ENCODE assay signal across 18 cellular contexts in genomic region chr7:47322731-47323130, GRCh38.
A peak's percentile ranks its signal among the peaks of the same experiment; 100 is the strongest.
DNase-seq lines count a peak whose midpoint lies in the region; ATAC-seq and TF ChIP-seq lines count a peak whose summit lies in the region.
"Had no signal": no experiment of that assay in that cellular context is flagged by ENCODE, and none has a peak within 500 bp of the region (broad histone marks: within the 10 kb centered on the region; RNA-seq: fewer than 3 reads in every experiment).

No MANE protein-coding gene starts in this region.

- H3K4me3 Mint-ChIP-seq in stimulated activated naive CD8-positive, alpha-beta T cell treated with anti-CD3 and anti-CD28 coated beads, Interleukin-15, amount 100 ng/mL, for 72 hours = no peak overlapping the region
- H3K4me3 Mint-ChIP-seq in nephron progenitor cell = no peak overlapping the region

- peaks cover 81% of the 10 kb centered on the region for H3K4me1 ChIP-seq in left ventricle myocardium inferior

- peaks cover 8% of the 10 kb centered on the region for H3K27me3 Mint-ChIP-seq in stimulated activated naive CD8-positive, alpha-beta T cell treated with anti-CD3 and anti-CD28 coated beads, Interleukin-15, amount 100 ng/mL, for 72 hours
- no peaks in the 10 kb centered on the region for H3K27me3 Mint-ChIP-seq in nephron progenitor cell (ENCODE audit: low read depth, poor library complexity)

- H3K27ac Mint-ChIP-seq in stimulated activated naive CD8-positive, alpha-beta T cell treated with anti-CD3 and anti-CD28 coated beads, Interleukin-15, amount 100 ng/mL, for 72 hours = no peak overlapping the region
- H3K27ac Mint-ChIP-seq in nephron progenitor cell = peak overlapping the region; percentile 42

- no peaks in the 10 kb centered on the region for H3K9me3 ChIP-seq in left ventricle myocardium inferior (replicated peaks)

- intact Hi-C loops in left ventricle myocardium inferior (cut with micrococcal nuclease) = no loop called here

- H3K27me3 ChIP-seq in left ventricle myocardium inferior (ENCODE audit: low read depth) = no peaks in the 10 kb centered on the region

- peaks cover 7% of the 10 kb centered on the region for H3K4me1 Mint-ChIP-seq in stimulated activated naive CD8-positive, alpha-beta T cell treated with anti-CD3 and anti-CD28 coated beads, Interleukin-15, amount 100 ng/mL, for 72 hours
- peaks cover 63% of the 10 kb centered on the region for H3K4me1 Mint-ChIP-seq in nephron progenitor cell

- H3K36me3 ChIP-seq in left ventricle myocardium inferior = peaks cover 15% of the 10 kb centered on the region

- peak overlapping the region; percentile 98 for H3K27ac ChIP-seq in left ventricle myocardium inferior (replicated peaks)

- ATAC-seq in stimulated activated naive CD8-positive, alpha-beta T cell treated with anti-CD3 and anti-CD28 coated beads, Interleukin-15, Interleukin-2, amounts not matched to agents 100 U/mL and 50 U/mL, for 24 hours = peak; percentile 32
- no peak for ATAC-seq in stimulated activated naive CD8-positive, alpha-beta T cell treated with anti-CD3 and anti-CD28 coated beads, Interleukin-15, amount 100 ng/mL, for 72 hours
- ATAC-seq in HG03097 (IDR thresholded peaks at IDR 0.05; ENCODE audit: low FRiP score, unreplicated experiment) (no peak), GM18498 (IDR thresholded peaks at IDR 0.05; ENCODE audit: unreplicated experiment) (no peak)

- DNase-seq in stimulated activated naive CD8-positive, alpha-beta T cell treated with anti-CD3 and anti-CD28 coated beads, Interleukin-15, Interleukin-2, amounts not matched to agents 100 U/mL and 50 U/mL, for 24 hours = no peak
- no peak for DNase-seq in stimulated activated naive CD8-positive, alpha-beta T cell treated with anti-CD3 and anti-CD28 coated beads, Interleukin-15, amount 100 ng/mL, for 72 hours
- DNase-seq in left ventricle myocardium inferior (no peak), nephron progenitor cell (no peak), G401 (ENCODE audit: low spot score) (no peak), DMS53 treated with DMSO at 0.1 percent for 48 hours (lab: John Stamatoyannopoulos, UW; ENCODE audit: unreplicated experiment) (no peak)
- DNase-seq: C1 segment of cervical spinal cord, GF-D8, GOT3, IMR-90, Karpas-422, MM.1S, NCI-H1092 treated with DMSO at 0.1 percent for 48 hours, NCI-H1694 treated with DMSO at 0.1 percent for 48 hours, NCI-H526 treated with DMSO at 0.1 percent for 48 hours, SIG-M5 had no signal

- no peak overlapping the region for H3K4me3 ChIP-seq in left ventricle myocardium inferior

- in situ Hi-C loops in G401 (cut with HindIII; ENCODE audit: low sequenced_read_pairs) = no loop called here

- peaks cover 71% of the 10 kb centered on the region for H3K36me3 Mint-ChIP-seq in nephron progenitor cell (ENCODE audit: low read depth)

- TF ChIP-seq CTCF in left ventricle myocardium inferior (IDR thresholded peaks at IDR 0.05; ENCODE audit: borderline replicate concordance) = no peak
- TF ChIP-seq CTCF in nephron progenitor cell (IDR thresholded peaks at IDR 0.05) = no peak

- H3K9me3 Mint-ChIP-seq in stimulated activated naive CD8-positive, alpha-beta T cell treated with anti-CD3 and anti-CD28 coated beads, Interleukin-15, amount 100 ng/mL, for 72 hours = peaks cover 6 to 7% of the 10 kb centered on the region in 2 donors
- H3K9me3 Mint-ChIP-seq in nephron progenitor cell = peaks cover 25% of the 10 kb centered on the region
